8 cellular contexts compared by ENCODE assay signal in genomic region chr1:244652699-244653438, GRCh38. TPM values are rescaled to one million over a fixed set of nuclear protein-coding genes. Genes with fewer than 3 reads are reported as not detected.
DNase-seq lines count a peak whose midpoint lies in the region; ATAC-seq and TF ChIP-seq lines count a peak whose summit lies in the region.

TSS of gene DESI2 (plus strand) at chr1:244653126. CDS start at chr1:244653314, 188 bp downstream.

- H3K4me3 ChIP-seq in right cardiac atrium (ENCODE audit: low read length) (peak within 1 kb of the TSS; percentile 79), uterus (peak within 1 kb of the TSS; percentile 69 to 96)

- H3K9me3 ChIP-seq in right cardiac atrium (ENCODE audit: control insufficient read depth, low read length) (no peaks in the 10 kb centered on the region), uterus (no peaks in the 10 kb centered on the region)

- intact Hi-C loops in T-helper 2 cell treated with Interferon-gamma antibody and Interleukin-4, amounts not matched to agents 100 ng/mL and 5 ng/mL, for 36 hours (cut with micrococcal nuclease), result loop anchor here (1.0 to 10.0 kb wide), 12 partner anchors 52 to 1304 kb away; partner anchors contain the start of genes AKT3, CATSPERE, COX20 and KIF26B
- intact Hi-C loops in right cardiac atrium (cut with DNase I), result loop anchor here in 1 of 4 donors (10.0 kb wide), 1 partner anchor 322 kb away; no protein-coding TSS in a partner anchor
- intact Hi-C loops in uterus (cut with DNase I; ENCODE audit: low total_unique reads), result no loop called here

- H3K4me1 ChIP-seq in right cardiac atrium (ENCODE audit: control insufficient read depth, insufficient read depth, low read length), result peaks cover 8% of the 10 kb centered on the region
- H3K4me1 ChIP-seq in uterus, result no peaks in the 10 kb centered on the region

- ATAC-seq in GM18502 (IDR thresholded peaks at IDR 0.05; ENCODE audit: poor library complexity, unreplicated experiment) (peak; percentile 96), HG02970 (IDR thresholded peaks at IDR 0.05; ENCODE audit: low FRiP score, unreplicated experiment) (peak; percentile 96), right cardiac atrium (peak; percentile 98)

- H3K36me3 ChIP-seq in uterus, result no peaks in the 10 kb centered on the region

- no peaks in the 10 kb centered on the region for H3K27me3 ChIP-seq in right cardiac atrium (ENCODE audit: control insufficient read depth, insufficient read depth)
- H3K27me3 ChIP-seq in uterus, result no peaks in the 10 kb centered on the region

- peak; percentile 97 to 98 for TF ChIP-seq POLR2A in uterus (IDR thresholded peaks at IDR 0.05)

- under 1% methylated on average over 77 of the region's 77 CpGs for WGBS in right cardiac atrium

- H3K27ac ChIP-seq in right cardiac atrium (ENCODE audit: low read length) (peak within 1 kb of the TSS; percentile 84), uterus (peak within 1 kb of the TSS; percentile 96)

- DNase-seq in NCI-H187 treated with DMSO at 0.1 percent for 48 hours (lab: John Stamatoyannopoulos, UW) (peak; percentile 88), anterior cingulate cortex (lab: John Stamatoyannopoulos, UW) (peak; percentile 74 to 100 (median 98)), right cardiac atrium (peak; percentile 99), pulmonary artery endothelial cell (ENCODE audit: low read depth, low spot score) (peak; percentile 99), uterus (peak; percentile 99 to 100)

- TF ChIP-seq CTCF in uterus (IDR thresholded peaks at IDR 0.05), result peak; percentile 44 to 81 (median 65)

RNA-seq across cellular contexts. Expression of gene DESI2, which starts in this region (rescaled TPM):
- 25.5 and 26.1 TPM in 2 replicates for total RNA-seq in T-helper 2 cell treated with Interferon-gamma antibody and Interleukin-4, amounts not matched to agents 100 ng/mL and 5 ng/mL, for 36 hours
- total RNA-seq in right cardiac atrium (10 to 100 TPM; 23.7 to 27.0 (median 24.6) TPM), pulmonary artery endothelial cell (52.6 and 58.1 TPM in 2 replicates), uterus (100 to 1,000 TPM in 1 of 4 donors, 10 to 100 TPM in 3; 16.7 to 109 (median 37.7) TPM)
- 12.1 TPM for polyA plus RNA-seq in right cardiac atrium

Comparison
In these comparisons a context has a peak if more than half of its experiments do, and no peak if none do; other contexts are left out.
1. Peak in every context shown above with its lines: DNase-seq, ATAC-seq, H3K4me3 ChIP-seq and H3K27ac ChIP-seq.